Comparison of ENCODE assay signal across 20 cellular contexts in the genomic region with DNA sequence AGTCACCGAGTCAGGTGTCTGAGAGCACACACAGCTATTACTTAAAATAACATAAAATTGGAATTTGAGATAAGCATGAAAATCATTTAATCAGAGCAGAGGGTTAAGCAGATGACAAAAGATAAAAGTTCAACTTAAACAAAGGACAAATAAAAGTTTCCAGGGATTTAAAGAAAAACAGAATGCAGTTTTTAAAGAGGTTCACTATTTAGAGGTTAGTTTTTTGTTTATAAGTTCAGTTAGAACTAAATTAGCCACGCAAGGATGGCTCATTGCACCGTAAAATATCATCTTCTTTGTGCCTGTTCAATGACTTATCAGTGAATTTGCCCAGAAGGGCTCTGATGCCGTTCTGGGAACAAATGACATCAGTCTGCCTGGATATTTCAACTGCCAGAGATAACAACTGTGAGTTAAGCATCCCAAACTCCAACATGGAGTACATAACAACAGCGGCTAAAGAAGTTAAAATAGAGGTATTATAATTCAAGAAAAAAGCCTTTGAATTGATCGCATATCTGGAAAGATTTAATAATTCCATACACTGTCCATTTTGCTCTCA.
DNase-seq lines count a peak whose midpoint lies in the region; ATAC-seq lines count a peak whose summit lies in the region.
"Had no signal": no experiment of that assay in that cellular context is flagged by ENCODE, and none has a peak within 500 bp of the region (broad histone marks: within the 10 kb centered on the region; RNA-seq: fewer than 3 reads in every experiment).

No MANE protein-coding gene starts in this region.

- H3K23ac ChIP-seq in mesenchymal stem cell (ENCODE audit: low read length in 2 of 2) = no peak overlapping the region

- no peak overlapping the region for H2BK15ac ChIP-seq in mesenchymal stem cell (ENCODE audit: low read depth, poor library complexity, severe bottlenecking)

- H3K4me1 Mint-ChIP-seq in stimulated activated effector memory CD8-positive, alpha-beta T cell treated with anti-CD3 and anti-CD28 coated beads, Interleukin-12 subunit alpha, Interleukin-12 subunit beta, amount 100 ng/mL, for 72 hours = no peaks in the 10 kb centered on the region
- H3K4me1 Mint-ChIP-seq: natural killer cell had no signal

- peaks cover 8% of the 10 kb centered on the region for H3K79me1 ChIP-seq in mesenchymal stem cell (replicated peaks; ENCODE audit: low read length, poor library complexity, severe bottlenecking)

- H2AK5ac ChIP-seq in mesenchymal stem cell (ENCODE audit: low read length, severe bottlenecking) = no peak overlapping the region

- no peak overlapping the region for H3K4me3 Mint-ChIP-seq in stimulated activated effector memory CD8-positive, alpha-beta T cell treated with anti-CD3 and anti-CD28 coated beads, Interleukin-12 subunit alpha, Interleukin-12 subunit beta, amount 100 ng/mL, for 72 hours
- H3K4me3 Mint-ChIP-seq: natural killer cell had no signal

- H2BK120ac ChIP-seq in mesenchymal stem cell (ENCODE audit: low read depth, low read length) = no peak overlapping the region

- no peak overlapping the region for H4K91ac ChIP-seq in mesenchymal stem cell (ENCODE audit: low read length)

- no peak overlapping the region for H2AFZ ChIP-seq in mesenchymal stem cell (ENCODE audit: low read depth, low read length)

- peaks cover 0 to 3% of the 10 kb centered on the region in 2 experiments for H3K36me3 ChIP-seq in mesenchymal stem cell (ENCODE audit: control insufficient read depth in 1 of 2, insufficient read depth in 2 of 2, low read depth in 1 of 2, low read length in 2 of 2)
- H3K36me3 ChIP-seq: ascending aorta, thoracic aorta, WERI-Rb-1 had no signal

- no peak overlapping the region for H3K14ac ChIP-seq in mesenchymal stem cell (ENCODE audit: low read length in 2 of 2)

- no peak overlapping the region for H3K4ac ChIP-seq in mesenchymal stem cell (ENCODE audit: low read depth in 1 of 2, low read length in 2 of 2)

- H3K4me3 ChIP-seq in mesenchymal stem cell (ENCODE audit: insufficient read depth in 1 of 2, low read depth in 1 of 2, low read length in 2 of 2) = no peak overlapping the region
- H3K4me3 ChIP-seq: ascending aorta had no signal

- peaks cover 28% of the 10 kb centered on the region for H3K36me3 Mint-ChIP-seq in stimulated activated effector memory CD8-positive, alpha-beta T cell treated with anti-CD3 and anti-CD28 coated beads, Interleukin-12 subunit alpha, Interleukin-12 subunit beta, amount 100 ng/mL, for 72 hours
- H3K36me3 Mint-ChIP-seq: CD14-positive monocyte, natural killer cell had no signal

- WGBS in mesenchymal stem cell = 47% methylated on average over 4 of the region's 6 CpGs

- no peak overlapping the region for H3K27ac Mint-ChIP-seq in stimulated activated effector memory CD8-positive, alpha-beta T cell treated with anti-CD3 and anti-CD28 coated beads, Interleukin-12 subunit alpha, Interleukin-12 subunit beta, amount 100 ng/mL, for 72 hours
- H3K27ac Mint-ChIP-seq: natural killer cell had no signal

- H3K4me2 ChIP-seq in mesenchymal stem cell (ENCODE audit: low read length, poor library complexity, severe bottlenecking) = no peak overlapping the region

- peak overlapping the region; percentile 71 for H3K27ac ChIP-seq in mesenchymal stem cell (ENCODE audit: low read length, poor library complexity, severe bottlenecking)
- H3K27ac ChIP-seq: WERI-Rb-1 had no signal

- H3K27me3 ChIP-seq in mesenchymal stem cell (ENCODE audit: control insufficient read depth in 1 of 2, insufficient read depth in 1 of 2, low read length in 2 of 2) = no peaks in the 10 kb centered on the region
- H3K27me3 ChIP-seq: ascending aorta had no signal

- H2BK5ac ChIP-seq in mesenchymal stem cell (ENCODE audit: low read depth, low read length, poor library complexity, severe bottlenecking) = no peak overlapping the region

- ATAC-seq in Right ventricle myocardium inferior (peak; percentile 81), HG02884 (IDR thresholded peaks at IDR 0.05; ENCODE audit: unreplicated experiment) (no peak), HG03139 (IDR thresholded peaks at IDR 0.05; ENCODE audit: unreplicated experiment) (no peak)
- no peak for ATAC-seq in stimulated activated effector memory CD8-positive, alpha-beta T cell treated with anti-CD3 and anti-CD28 coated beads, Interleukin-12 subunit alpha, Interleukin-12 subunit beta, amount 100 ng/mL, for 72 hours

- H4K8ac ChIP-seq in mesenchymal stem cell (ENCODE audit: low read length) = no peak overlapping the region

- H3K4me1 ChIP-seq in mesenchymal stem cell (ENCODE audit: control insufficient read depth, insufficient read depth, low read depth, low read length) = peaks cover 2% of the 10 kb centered on the region

- DNase-seq in Right ventricle myocardium inferior (ENCODE audit: missing footprints) = no peak
- DNase-seq in cardiac septum (ENCODE audit: low spot score) = no peak
- DNase-seq in dermis blood vessel endothelial cell = peak; percentile 35
- peak; percentile 59 for DNase-seq in mesenchymal stem cell
- DNase-seq in NOMO-1 treated with DMSO at 0.1 percent for 48 hours (lab: John Stamatoyannopoulos, UW; ENCODE audit: unreplicated experiment) = no peak
- DNase-seq in stimulated activated effector memory CD8-positive, alpha-beta T cell treated with anti-CD3 and anti-CD28 coated beads, Interleukin-12 subunit alpha, Interleukin-12 subunit beta, amount 100 ng/mL, for 72 hours (ENCODE audit: low spot score in 2 of 2) = no peak
- DNase-seq: activated CD4-positive, alpha-beta T cell treated with anti-CD3 and anti-CD28 coated beads, Interleukin-2, amount 50 U/mL, for 48 hours; activated naive CD4-positive, alpha-beta T cell treated with Interleukin-2 at 50 U/mL for 16 hours; activated T-cell treated with anti-CD3 and anti-CD28 coated beads for 4 hours; GOT3; MM.1S; natural killer cell; NCI-H187 treated with DMSO at 0.1 percent for 48 hours; NK-92 treated with Interleukin-12 subunit alpha and Interleukin-12 subunit beta, amount 100 ng/mL, for 24 hours; WERI-Rb-1 had no signal

- H3K9me3 Mint-ChIP-seq in stimulated activated effector memory CD8-positive, alpha-beta T cell treated with anti-CD3 and anti-CD28 coated beads, Interleukin-12 subunit alpha, Interleukin-12 subunit beta, amount 100 ng/mL, for 72 hours = no peaks in the 10 kb centered on the region

- intact Hi-C loops in Right ventricle myocardium inferior (cut with DNase I) (no loop called here), cardiac septum (cut with DNase I) (loop anchor here (5.0 kb wide), 1 partner anchor 45 kb away; no protein-coding TSS in a partner anchor)

- H2BK12ac ChIP-seq in mesenchymal stem cell (ENCODE audit: low read length in 2 of 2) = no peak overlapping the region

- H3K9me3 ChIP-seq in mesenchymal stem cell (ENCODE audit: control insufficient read depth, low read length) = no peaks in the 10 kb centered on the region
- H3K9me3 ChIP-seq: ascending aorta, thoracic aorta had no signal

- no peak overlapping the region for H3K18ac ChIP-seq in mesenchymal stem cell (ENCODE audit: low read depth in 1 of 2, low read length in 2 of 2)

- H3K9ac ChIP-seq in mesenchymal stem cell (ENCODE audit: low read length) = no peak overlapping the region

Comparison
In these comparisons a context has a peak if more than half of its experiments do, and no peak if none do; other contexts are left out.
1. DNase-seq: peak in dermis blood vessel endothelial cell (single experiment) and mesenchymal stem cell (single experiment); none in Right ventricle myocardium inferior (single experiment), cardiac septum (single experiment), NOMO-1 treated with DMSO at 0.1 percent for 48 hours (single experiment) and stimulated activated effector memory CD8-positive, alpha-beta T cell treated with anti-CD3 and anti-CD28 coated beads, Interleukin-12 subunit alpha, Interleukin-12 subunit beta, amount 100 ng/mL, for 72 hours (0 of 2).